In genomic region chr20:18088841-18089240, GRCh38 we compare ENCODE assay signal across 2 cellular contexts. TPM values are rescaled to one million over a fixed set of nuclear protein-coding genes. Genes with fewer than 3 reads are reported as not detected.
"Had no signal": no experiment of that assay in that cellular context is flagged by ENCODE, and none has a peak within 500 bp of the region (broad histone marks: within the 10 kb centered on the region; RNA-seq: fewer than 3 reads in every experiment).

No MANE protein-coding gene starts in this region.

RNA-seq across cellular contexts. Expression of gene OVOL2, which starts 31.1 kb away (rescaled TPM):
- total RNA-seq: LHCN-M2, NCI-H460 had no signal
